16 cellular contexts compared by ENCODE assay signal in genomic region chr4:44446191-44446590, GRCh38. TPM values are rescaled to one million over a fixed set of nuclear protein-coding genes. Genes with fewer than 3 reads are reported as not detected.
A peak's percentile ranks its signal among the peaks of the same experiment; 100 is the strongest.
DNase-seq lines count a peak whose midpoint lies in the region; ATAC-seq, FAIRE-seq and TF ChIP-seq lines count a peak whose summit lies in the region.
"Had no signal": no experiment of that assay in that cellular context is flagged by ENCODE, and none has a peak within 500 bp of the region (broad histone marks: within the 10 kb centered on the region; RNA-seq: fewer than 3 reads in every experiment).

No MANE protein-coding gene starts in this region.

- H3K18ac ChIP-seq in H1 (ENCODE audit: extremely low read depth, low read length): no peak overlapping the region

- peaks cover 0 to 18% (median 9%) of the 10 kb centered on the region in 4 experiments; a peak in 5 of 7 replicates for H3K27me3 ChIP-seq in H1 (replicated peaks in 1 of 4; ENCODE audit: control insufficient read depth in 3 of 4, extremely low read depth in 1 of 4, insufficient read depth in 3 of 4, low read length in 3 of 4)
- peaks cover 0 to 70% (median 7%) of the 10 kb centered on the region in 4 donors for H3K27me3 ChIP-seq in esophagus squamous epithelium

- no peak overlapping the region for H4K8ac ChIP-seq in H1 (ENCODE audit: extremely low read depth, insufficient read depth, low read length)

- H2BK15ac ChIP-seq in H1 (ENCODE audit: low read length): no peak overlapping the region

- DNase-seq in DMS53 (lab: John Stamatoyannopoulos, UW): peak; percentile 54
- DNase-seq in DMS53 treated with DMSO at 0.1 percent for 48 hours (lab: John Stamatoyannopoulos, UW; ENCODE audit: unreplicated experiment): no peak
- no peak for DNase-seq in H1 (ENCODE audit: low read depth in 1 of 2, low spot score in 2 of 2)
- no peak for DNase-seq in naive B cell
- no peak for DNase-seq in substantia nigra (lab: John Stamatoyannopoulos, UW)
- no peak for DNase-seq in NCI-H69 (lab: John Stamatoyannopoulos, UW)
- DNase-seq in esophagus squamous epithelium (lab: John Stamatoyannopoulos, UW): no peak
- DNase-seq in ecto neural progenitor cell (ENCODE audit: low spot score): no peak
- DNase-seq: activated CD4-positive, alpha-beta T cell treated with anti-CD3 and anti-CD28 coated beads for 48 hours; CD4-positive, CD25-positive, alpha-beta regulatory T cell; Karpas-422; midbrain; NCI-H2081 treated with DMSO at 0.1 percent for 48 hours had no signal

- no peak overlapping the region for H3K27ac Mint-ChIP-seq in naive B cell
- H3K27ac Mint-ChIP-seq: activated T-helper 2 cell treated with anti-CD3 and anti-CD28 coated beads, Interferon-gamma antibody, Interleukin-2, Interleukin-4, amounts not matched to agents 10 μg/mL and 5 μg/mL and 100 μg/mL, durations not matched to agents 14 hours and 24 hours and 36 hours; CD4-positive, CD25-positive, alpha-beta regulatory T cell had no signal

- H4K5ac ChIP-seq in H1 (ENCODE audit: insufficient read length, low read depth, low read length): no peak overlapping the region

- CTCF ChIA-PET in H1 (lab: Charles Lee; ENCODE audit: partially characterized antibody): no interaction called here

- intact Hi-C loops in esophagus squamous epithelium (cut with DNase I): no loop called here

- no peaks in the 10 kb centered on the region; a peak in 1 of 7 replicates for H3K4me1 ChIP-seq in H1 (replicated peaks in 1 of 4; ENCODE audit: control insufficient read depth in 3 of 4, insufficient read depth in 4 of 4, low read length in 3 of 4)
- H3K4me1 ChIP-seq in esophagus squamous epithelium: peaks cover 0 to 38% (median 11%) of the 10 kb centered on the region in 3 donors

- H3K9me3 ChIP-seq in H1 (ENCODE audit: insufficient read depth in 2 of 2, low read depth in 1 of 2, low read length in 1 of 2) (no peaks in the 10 kb centered on the region), esophagus squamous epithelium (no peaks in the 10 kb centered on the region)

- peaks cover 9 to 24% (median 15%) of the 10 kb centered on the region in 3 donors for H3K4me1 Mint-ChIP-seq in naive B cell

- POLR2A ChIA-PET in H1 (lab: Charles Lee; ENCODE audit: partially characterized antibody): no interaction called here

- no peak overlapping the region for H4K91ac ChIP-seq in H1 (replicated peaks; ENCODE audit: insufficient read length, low read length)

- peaks cover 0 to 4% (median 0%) of the 10 kb centered on the region in 7 donors for H3K9me3 Mint-ChIP-seq in naive B cell
- H3K9me3 Mint-ChIP-seq: activated T-helper 2 cell treated with anti-CD3 and anti-CD28 coated beads, Interferon-gamma antibody, Interleukin-2, Interleukin-4, amounts not matched to agents 10 μg/mL and 5 μg/mL and 100 μg/mL, durations not matched to agents 14 hours and 24 hours and 36 hours had no signal

- no peak for TF ChIP-seq EP300 in H1 (IDR thresholded peaks at IDR 0.05; ENCODE audit: borderline replicate concordance in 1 of 2, low read depth in 2 of 2, low read length in 2 of 2)

- no peak for TF ChIP-seq RAD21 in H1 (IDR thresholded peaks at IDR 0.05 in 1 of 2, conservative IDR thresholded peaks at IDR 0.05 in 1 of 2; ENCODE audit: low read depth in 2 of 2, low read length in 2 of 2)

- ATAC-seq in naive B cell (ENCODE audit: low read depth in 2 of 2): no peak

- H3K36me3 Mint-ChIP-seq in naive B cell: peaks cover 0 to 7% of the 10 kb centered on the region in 2 donors
- H3K36me3 Mint-ChIP-seq: CD4-positive, CD25-positive, alpha-beta regulatory T cell had no signal

- H3K79me1 ChIP-seq in H1 (ENCODE audit: low read depth, low read length): no peaks in the 10 kb centered on the region

- peaks cover 0 to 29% of the 10 kb centered on the region in 2 experiments; a peak in 2 of 4 replicates for H3K79me2 ChIP-seq in H1 (ENCODE audit: control insufficient read depth in 1 of 2, insufficient read depth in 2 of 2, low read length in 2 of 2)

- H2BK20ac ChIP-seq in H1 (ENCODE audit: low read length): no peak overlapping the region

- no peak overlapping the region for H3K56ac ChIP-seq in H1 (replicated peaks; ENCODE audit: insufficient read length, low read depth, low read length)

- WGBS in H1 (ENCODE audit: extremely low coverage in 1 of 2, insufficient coverage in 1 of 2, insufficient read length in 1 of 2, insufficient replicate concordance in 2 of 2, low coverage in 1 of 2, low lambda C conversion rate in 2 of 2, missing lambda C conversion rate in 1 of 2), 2 experiments: 2% methylated on average over 4 of the region's 4 CpGs; no CpG with 5 or more reads in 1 of the 2 experiments
- 2 to 14% methylated on average over 4 of the region's 4 CpGs for WGBS in esophagus squamous epithelium, 2 donors

- H3K4me3 Mint-ChIP-seq in naive B cell: peak overlapping the region in 5 of 8 donors; percentile 18 to 83 (median 62)

- H3K9ac ChIP-seq in H1 (replicated peaks in 1 of 4; ENCODE audit: extremely low read depth in 1 of 4, low read depth in 3 of 4, low read length in 3 of 4): peak overlapping the region in 1 of 4 experiments; percentile 10; a peak in 1 of 7 replicates

- no peak overlapping the region for H3K14ac ChIP-seq in H1 (ENCODE audit: insufficient read length)

- H2AK5ac ChIP-seq in H1 (ENCODE audit: low read depth, low read length): no peak overlapping the region

- H3K36me3 ChIP-seq in H1 (ENCODE audit: control insufficient read depth in 2 of 4, insufficient read depth in 4 of 4, low read length in 3 of 4): no peaks in the 10 kb centered on the region
- no peaks in the 10 kb centered on the region for H3K36me3 ChIP-seq in esophagus squamous epithelium

- H3K4me3 ChIP-seq in H1 (ENCODE audit: extremely low read depth in 1 of 4, insufficient read depth in 2 of 4, low read depth in 3 of 4, low read length in 4 of 4) (peak overlapping the region; percentile 44 to 72 (median 66)), esophagus squamous epithelium (no peak overlapping the region)
- H3K4me3 ChIP-seq: skin epidermis had no signal

- no peak overlapping the region for H2BK5ac ChIP-seq in H1 (ENCODE audit: low read depth, low read length)

- TF ChIP-seq CTCF in H1 (IDR thresholded peaks at IDR 0.05; ENCODE audit: control extremely low read depth in 1 of 3, insufficient read depth in 1 of 3, low read depth in 1 of 3, low read length in 3 of 3): no peak
- TF ChIP-seq CTCF in esophagus squamous epithelium (IDR thresholded peaks at IDR 0.05): no peak

- H2BK12ac ChIP-seq in H1 (ENCODE audit: low read depth, low read length): no peak overlapping the region

- H3K27ac ChIP-seq in H1 (ENCODE audit: low read depth, low read length) (no peak overlapping the region), substantia nigra (ENCODE audit: low read depth, low read length, poor library complexity, severe bottlenecking) (peak overlapping the region; percentile 89), esophagus squamous epithelium (no peak overlapping the region)
- H3K27ac ChIP-seq: 22Rv1, skin epidermis had no signal

- H3K27me3 Mint-ChIP-seq in naive B cell: peaks cover 37 to 54% (median 38%) of the 10 kb centered on the region in 3 donors

- H4K20me1 ChIP-seq in H1 (replicated peaks in 1 of 2; ENCODE audit: control insufficient read depth in 1 of 2, insufficient read depth in 2 of 2, low read length in 2 of 2): peaks cover 2% of the 10 kb centered on the region in 2 experiments

- H2AFZ ChIP-seq in H1 (ENCODE audit: low read length): no peak overlapping the region

- TF ChIP-seq POLR2A in H1 (IDR thresholded peaks at IDR 0.05; ENCODE audit: control extremely low read depth in 1 of 2, low read depth in 2 of 2, low read length in 2 of 2) (no peak), esophagus squamous epithelium (IDR thresholded peaks at IDR 0.05) (no peak)

- H2BK120ac ChIP-seq in H1 (replicated peaks; ENCODE audit: low read depth, low read length): no peak overlapping the region

- no peak overlapping the region for H3K4ac ChIP-seq in H1 (replicated peaks; ENCODE audit: insufficient read length, low read depth, low read length)

- H3K4me2 ChIP-seq in H1 (ENCODE audit: insufficient read depth in 1 of 2, low read depth in 2 of 2, low read length in 2 of 2): peak overlapping the region; percentile 87 to 90

- no peak overlapping the region for H3K23ac ChIP-seq in H1 (ENCODE audit: insufficient read length)

- FAIRE-seq in H1 (lab: Jason Lieb, UNC): no peak

- H3K23me2 ChIP-seq in H1 (ENCODE audit: low read depth, low read length): peaks cover 26% of the 10 kb centered on the region; the same call in 1 of the 2 replicates

TF ChIP-seq in H1, 55 proteins besides CTCF, POLR2A, EP300 and RAD21 (continues in another document):
- TF ChIP-seq BCL11A (IDR thresholded peaks at IDR 0.05; ENCODE audit: low read depth in 2 of 2, low read length in 2 of 2): no peak
- no peak for TF ChIP-seq KDM1A (IDR thresholded peaks at IDR 0.05; ENCODE audit: borderline replicate concordance, low read length)
- TF ChIP-seq FOSL1 (IDR thresholded peaks at IDR 0.05; ENCODE audit: insufficient read depth, low read depth, low read length): no peak
- TF ChIP-seq TEAD4 (IDR thresholded peaks at IDR 0.05; ENCODE audit: low read depth, low read length): no peak
- no peak for TF ChIP-seq RBBP5 (IDR thresholded peaks at IDR 0.05; ENCODE audit: borderline replicate concordance, low read depth, low read length)
- no peak for TF ChIP-seq ASH2L (IDR thresholded peaks at IDR 0.05; ENCODE audit: low read length)
- no peak for TF ChIP-seq CHD1 (IDR thresholded peaks at IDR 0.05; ENCODE audit: low read depth, low read length)
- TF ChIP-seq RFX5 (IDR thresholded peaks at IDR 0.05; ENCODE audit: borderline replicate concordance, low read depth, low read length): no peak
- no peak for TF ChIP-seq TBP (IDR thresholded peaks at IDR 0.05; ENCODE audit: low read depth, low read length)
- TF ChIP-seq YY1 (IDR thresholded peaks at IDR 0.05; ENCODE audit: low read depth, low read length): no peak
- no peak for TF ChIP-seq CEBPB (IDR thresholded peaks at IDR 0.05; ENCODE audit: low read depth, low read length)
- no peak for TF ChIP-seq NANOG (IDR thresholded peaks at IDR 0.05; ENCODE audit: insufficient read depth, low read depth, low read length, poor library complexity, severe bottlenecking)

RNA-seq across cellular contexts. Expression of gene KCTD8, which starts 2.4 kb away (rescaled TPM):
- total RNA-seq in H1 (2021; fragmentation: NEBNext Ultra II Directional; extraction: Animal tissue kit (Norgen Biotek cat#: 25700)): 3.5 and 3.7 TPM in 2 replicates
- polyA plus RNA-seq in H1 (2011; rRNA removed): 2.7 and 2.9 TPM in 2 replicates
- 1.7 TPM for polyA plus RNA-seq in H1 (2011; cell fraction: cytosol; rRNA removed)
- 3.4 TPM for polyA plus RNA-seq in H1 (2011; cell fraction: nucleus; rRNA removed)
- polyA plus RNA-seq in H1 (2012, experiment 1 of 2): 1.6 to 2.2 TPM (median 2.1 TPM) in 4 replicates
- polyA plus RNA-seq in H1 (2012, experiment 2 of 2): 0.83 TPM
- 2.4 TPM for polyA plus RNA-seq in H1 (2013, experiment 1 of 2)
- polyA plus RNA-seq in H1 (2013, experiment 2 of 2): 1.9 TPM
- polyA minus RNA-seq in H1 (2011; rRNA and poly(A)+ RNA removed): 2.0 and 3.0 TPM in 2 replicates
- 4.6 TPM for polyA minus RNA-seq in H1 (2011; cell fraction: cytosol; rRNA and poly(A)+ RNA removed)
- 31.8 TPM for polyA minus RNA-seq in H1 (2011; cell fraction: nucleus; rRNA and poly(A)+ RNA removed)
- polyA plus RNA-seq in naive B cell (ENCODE audit: low read depth in 6 of 6): under 1 TPM in 1 of 6 donors, not detected in 5; 0.16 TPM
- total RNA-seq in esophagus squamous epithelium: under 1 TPM in 3 of 4 donors, not detected in 1; 0.45 to 0.95 (median 0.85) TPM
- total RNA-seq: activated T-helper 2 cell treated with anti-CD3 and anti-CD28 coated beads, Interferon-gamma antibody, Interleukin-2, Interleukin-4, amounts not matched to agents 10 μg/mL and 5 μg/mL and 100 μg/mL, durations not matched to agents 14 hours and 24 hours and 36 hours; CD4-positive, CD25-positive, alpha-beta regulatory T cell had no signal
- polyA plus RNA-seq: CD4-positive, CD25-positive, alpha-beta regulatory T cell had no signal

Comparison
In these comparisons a context has a peak if more than half of its experiments do, and no peak if none do; other contexts are left out.
1. H3K4me3 ChIP-seq: peak in H1 (4 of 4); none in esophagus squamous epithelium (0 of 4).